Comparison of ENCODE assay signal across 13 cellular contexts in the genomic region with DNA sequence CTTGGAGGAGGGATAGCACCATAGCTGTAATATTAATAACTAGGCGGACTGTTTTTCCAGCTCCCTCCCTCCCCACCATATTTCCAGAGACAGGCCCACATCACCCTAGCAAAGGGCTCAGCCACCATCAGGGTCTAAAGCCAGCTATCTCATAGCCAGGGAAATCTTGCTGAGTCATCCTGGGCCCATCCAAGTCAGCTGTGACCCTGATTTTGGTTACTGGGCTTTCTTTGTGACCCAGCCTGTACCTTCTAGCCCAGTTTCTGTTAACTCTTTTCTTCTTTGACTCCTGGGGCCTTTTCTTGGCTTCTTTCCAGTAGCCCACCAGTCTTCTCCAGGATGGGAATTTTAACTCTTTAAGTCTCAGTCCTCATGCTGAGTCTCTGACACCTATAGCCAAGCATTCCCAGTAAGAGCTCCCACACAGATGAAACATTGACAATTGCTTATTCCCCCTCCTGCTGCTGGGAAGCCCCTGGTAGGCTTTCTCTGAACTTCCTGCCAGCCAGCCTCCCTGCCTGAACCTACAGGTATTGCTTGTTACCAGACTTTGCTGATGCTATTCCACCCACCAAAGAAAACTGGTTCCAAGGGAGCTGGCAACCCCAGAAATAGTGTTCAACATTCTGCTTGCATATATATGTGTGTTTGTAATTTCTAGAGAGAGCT. TPM values are rescaled to one million over a fixed set of nuclear protein-coding genes. Genes with fewer than 3 reads are reported as not detected.
DNase-seq lines count a peak whose midpoint lies in the region; ATAC-seq, FAIRE-seq and TF ChIP-seq lines count a peak whose summit lies in the region.
"Had no signal": no experiment of that assay in that cellular context is flagged by ENCODE, and none has a peak within 500 bp of the region (broad histone marks: within the 10 kb centered on the region; RNA-seq: fewer than 3 reads in every experiment).

No MANE protein-coding gene starts in this region.

- POLR2A ChIA-PET in K562 (lab: Yijun Ruan, JAX) = interaction anchor here (0.6 to 2.6 kb wide), 4 partner anchors 9 to 1705 kb away, joined by 3 to 12 read pairs (median 4); no protein-coding TSS in a partner anchor

- H3K27ac Mint-ChIP-seq in activated naive CD8-positive, alpha-beta T cell treated with anti-CD3 and anti-CD28 coated beads, Interleukin-2, amount 50 U/mL, for 24 hours = peak overlapping the region; percentile 23
- no peak overlapping the region for H3K27ac Mint-ChIP-seq in activated naive CD8-positive, alpha-beta T cell treated with anti-CD3 and anti-CD28 coated beads for 36 hours
- H3K27ac Mint-ChIP-seq in stimulated activated memory B cell treated with anti-CD40 and anti-IgM and Interleukin-4, amounts not matched to agents 10 μg/mL and 1 μg/mL and 100 μg/mL, for 72 hours = peak overlapping the region; percentile 58
- H3K27ac Mint-ChIP-seq: activated naive CD4-positive, alpha-beta T cell treated with anti-CD3 and anti-CD28 coated beads, Interleukin-2, amount 50 U/mL, for 24 hours had no signal

- H3K27me3 ChIP-seq in K562 (ENCODE audit: control insufficient read depth in 2 of 2, insufficient read depth in 2 of 2, low read length in 2 of 2) = peaks cover 0 to 6% of the 10 kb centered on the region in 2 experiments; a peak in 2 of 5 replicates

- H3K4me1 Mint-ChIP-seq in activated naive CD8-positive, alpha-beta T cell treated with anti-CD3 and anti-CD28 coated beads, Interleukin-2, amount 50 U/mL, for 24 hours = peaks cover 32% of the 10 kb centered on the region
- peaks cover 35% of the 10 kb centered on the region for H3K4me1 Mint-ChIP-seq in activated naive CD8-positive, alpha-beta T cell treated with anti-CD3 and anti-CD28 coated beads for 36 hours
- peaks cover 32% of the 10 kb centered on the region for H3K4me1 Mint-ChIP-seq in stimulated activated memory B cell treated with anti-CD40 and anti-IgM and Interleukin-4, amounts not matched to agents 10 μg/mL and 1 μg/mL and 100 μg/mL, for 72 hours

- no TSS peak for BruUV-seq in K562 (replicated peaks; lab: Mats Ljungman, UMichigan)

- DNase-seq in activated naive CD8-positive, alpha-beta T cell treated with anti-CD3 and anti-CD28 coated beads, Interleukin-2, amount 50 U/mL, for 24 hours = no peak
- no peak for DNase-seq in activated naive CD8-positive, alpha-beta T cell treated with anti-CD3 and anti-CD28 coated beads for 36 hours
- DNase-seq in K562 (ENCODE audit: extremely low read depth in 1 of 4, low spot score in 3 of 4) = peak; percentile 25 to 59 (median 38)
- no peak for DNase-seq in NCI-H774 (lab: John Stamatoyannopoulos, UW)
- DNase-seq in G401 (ENCODE audit: low spot score) = no peak
- DNase-seq: mucosa of descending colon, NCI-H510A treated with DMSO at 0.1 percent for 48 hours, trophoblast cell had no signal

- CTCF ChIA-PET in K562 (lab: Yijun Ruan, JAX; ENCODE audit: low intra/inter-chr PET ratio) = no interaction called here

- TF ChIP-seq CTCF in K562 (IDR thresholded peaks at IDR 0.05 in 2 of 3, conservative IDR thresholded peaks at IDR 0.05 in 1 of 3; ENCODE audit: insufficient read depth in 2 of 3, low read depth in 1 of 3, low read length in 3 of 3) = no peak

- no peaks in the 10 kb centered on the region for H3K9me3 Mint-ChIP-seq in activated naive CD8-positive, alpha-beta T cell treated with anti-CD3 and anti-CD28 coated beads, Interleukin-2, amount 50 U/mL, for 24 hours
- no peaks in the 10 kb centered on the region for H3K9me3 Mint-ChIP-seq in activated naive CD8-positive, alpha-beta T cell treated with anti-CD3 and anti-CD28 coated beads for 36 hours
- no peaks in the 10 kb centered on the region for H3K9me3 Mint-ChIP-seq in stimulated activated memory B cell treated with anti-CD40 and anti-IgM and Interleukin-4, amounts not matched to agents 10 μg/mL and 1 μg/mL and 100 μg/mL, for 72 hours
- H3K9me3 Mint-ChIP-seq: activated naive CD4-positive, alpha-beta T cell treated with anti-CD3 and anti-CD28 coated beads, Interleukin-2, amount 50 U/mL, for 24 hours had no signal

- H2AFZ ChIP-seq in K562 (ENCODE audit: low read depth, low read length) = no peak overlapping the region

- no peaks in the 10 kb centered on the region for H3K36me3 Mint-ChIP-seq in activated naive CD8-positive, alpha-beta T cell treated with anti-CD3 and anti-CD28 coated beads, Interleukin-2, amount 50 U/mL, for 24 hours (ENCODE audit: low read depth)
- no peaks in the 10 kb centered on the region for H3K36me3 Mint-ChIP-seq in activated naive CD8-positive, alpha-beta T cell treated with anti-CD3 and anti-CD28 coated beads for 36 hours
- H3K36me3 Mint-ChIP-seq in stimulated activated memory B cell treated with anti-CD40 and anti-IgM and Interleukin-4, amounts not matched to agents 10 μg/mL and 1 μg/mL and 100 μg/mL, for 72 hours = no peaks in the 10 kb centered on the region
- H3K36me3 Mint-ChIP-seq: activated naive CD4-positive, alpha-beta T cell treated with anti-CD3 and anti-CD28 coated beads, Interleukin-2, amount 50 U/mL, for 24 hours had no signal

- H3K9me1 ChIP-seq in K562 (ENCODE audit: control insufficient read depth, insufficient read depth, low read length) = no peaks in the 10 kb centered on the region

- no peak overlapping the region for H3K4me3 ChIP-seq in K562
- H3K4me3 ChIP-seq: mucosa of descending colon had no signal

- ATAC-seq in activated naive CD8-positive, alpha-beta T cell treated with anti-CD3 and anti-CD28 coated beads, Interleukin-2, amount 50 U/mL, for 24 hours = no peak
- peak; percentile 83 for ATAC-seq in HG02852 (IDR thresholded peaks at IDR 0.05; ENCODE audit: unreplicated experiment)
- peak; percentile 82 for ATAC-seq in K562
- ATAC-seq in stimulated activated memory B cell treated with anti-CD40 and anti-IgM and Interleukin-4, amounts not matched to agents 10 μg/mL and 1 μg/mL and 100 μg/mL, for 72 hours = no peak
- no peak for ATAC-seq in HG03196 (IDR thresholded peaks at IDR 0.05; ENCODE audit: unreplicated experiment)
- ATAC-seq: mucosa of descending colon had no signal

- H3K4me3 Mint-ChIP-seq in activated naive CD8-positive, alpha-beta T cell treated with anti-CD3 and anti-CD28 coated beads, Interleukin-2, amount 50 U/mL, for 24 hours = no peak overlapping the region
- H3K4me3 Mint-ChIP-seq in activated naive CD8-positive, alpha-beta T cell treated with anti-CD3 and anti-CD28 coated beads for 36 hours = no peak overlapping the region
- no peak overlapping the region for H3K4me3 Mint-ChIP-seq in stimulated activated memory B cell treated with anti-CD40 and anti-IgM and Interleukin-4, amounts not matched to agents 10 μg/mL and 1 μg/mL and 100 μg/mL, for 72 hours
- H3K4me3 Mint-ChIP-seq: activated naive CD4-positive, alpha-beta T cell treated with anti-CD3 and anti-CD28 coated beads, Interleukin-2, amount 50 U/mL, for 24 hours had no signal

- no peaks in the 10 kb centered on the region for H3K79me2 ChIP-seq in K562 (ENCODE audit: control insufficient read depth, insufficient read depth, low read length)

- in situ Hi-C loops in K562 (cut with MboI) = no loop called here
- in situ Hi-C loops in G401 (cut with HindIII; ENCODE audit: low sequenced_read_pairs) = no loop called here

- H3K36me3 ChIP-seq in K562 (ENCODE audit: control insufficient read depth, insufficient read depth, low read length) = no peaks in the 10 kb centered on the region

- no peaks in the 10 kb centered on the region for H3K9me3 ChIP-seq in K562 (replicated peaks; ENCODE audit: control insufficient read depth, insufficient read depth, low read depth, low read length)
- H3K9me3 ChIP-seq: mucosa of descending colon had no signal

- no peak overlapping the region for H3K4me2 ChIP-seq in K562 (ENCODE audit: insufficient read depth, low read length)

- 31% methylated on average over 1 of the region's 1 CpG for WGBS in K562 (ENCODE audit: insufficient coverage, low coverage, missing lambda C conversion rate)

- 0 out of 2 replicates have a peak, but pooled peaks have one; percentile 15 for TF ChIP-seq EP300 in K562 (IDR thresholded peaks at IDR 0.05; ENCODE audit: low read length)

- peak; percentile 83 for FAIRE-seq in K562 (lab: Jason Lieb, UNC)

- H4K20me1 ChIP-seq in K562 (replicated peaks; ENCODE audit: control insufficient read depth, insufficient read depth, low read length) = no peaks in the 10 kb centered on the region

- H3K27me3 Mint-ChIP-seq in activated naive CD8-positive, alpha-beta T cell treated with anti-CD3 and anti-CD28 coated beads, Interleukin-2, amount 50 U/mL, for 24 hours = peaks cover 5% of the 10 kb centered on the region
- H3K27me3 Mint-ChIP-seq in activated naive CD8-positive, alpha-beta T cell treated with anti-CD3 and anti-CD28 coated beads for 36 hours = no peaks in the 10 kb centered on the region
- no peaks in the 10 kb centered on the region for H3K27me3 Mint-ChIP-seq in stimulated activated memory B cell treated with anti-CD40 and anti-IgM and Interleukin-4, amounts not matched to agents 10 μg/mL and 1 μg/mL and 100 μg/mL, for 72 hours
- H3K27me3 Mint-ChIP-seq: activated naive CD4-positive, alpha-beta T cell treated with anti-CD3 and anti-CD28 coated beads, Interleukin-2, amount 50 U/mL, for 24 hours had no signal

- intact Hi-C loops in K562 (cut with micrococcal nuclease) = no loop called here

- no peaks in the 10 kb centered on the region; a peak in 1 of 5 replicates for H3K4me1 ChIP-seq in K562 (replicated peaks in 1 of 2; ENCODE audit: control insufficient read depth in 2 of 2, insufficient read depth in 2 of 2, low read length in 2 of 2)

- H3K27ac ChIP-seq in K562 (ENCODE audit: extremely low read depth, low read depth, low read length) = no peak overlapping the region
- H3K27ac ChIP-seq: epithelial cell of prostate had no signal

- no peak for TF ChIP-seq POLR2A in K562 (conservative IDR thresholded peaks at IDR 0.05)

- TF ChIP-seq RAD21 in K562 (CRISPR knock-in tag; conservative IDR thresholded peaks at IDR 0.05 in 1 of 2, IDR thresholded peaks at IDR 0.05 in 1 of 2) = no peak

- H3K9ac ChIP-seq in K562 (ENCODE audit: insufficient read depth in 1 of 2, low read depth in 2 of 2, low read length in 2 of 2) = no peak overlapping the region

RNA-seq across cellular contexts. Expression of a gene that starts 34.8 kb away (rescaled TPM):
- 10 to 100 TPM; 22.5 to 23.3 TPM for total RNA-seq in activated naive CD8-positive, alpha-beta T cell treated with anti-CD3 and anti-CD28 coated beads for 36 hours
- total RNA-seq in K562 (2011; cell fraction: chromatin; rRNA removed; ENCODE audit: low replicate concordance) = 7.7 and 9.9 TPM in 2 replicates
- total RNA-seq in K562 (2011; cell fraction: nucleolus; rRNA removed) = 12.4 and 12.8 TPM in 2 replicates
- 13.9 and 17.6 TPM in 2 replicates for total RNA-seq in K562 (2011; cell fraction: nucleoplasm; rRNA removed)
- total RNA-seq in K562 (2014; rRNA removed) = 19.5 and 23.8 TPM in 2 replicates
- total RNA-seq in K562 (2014; rRNA removed; fragmentation: Illumina TruSeq; extraction: Trizol) = 13.1 and 14.7 TPM in 2 replicates
- total RNA-seq in K562 (2015; rRNA removed; fragmentation: Illumina TruSeq; extraction: Trizol) = 18.1 and 19.5 TPM in 2 replicates
- 20.0 and 20.6 TPM in 2 replicates for total RNA-seq in K562 (2021)
- 14.4 and 16.8 TPM in 2 replicates for polyA plus RNA-seq in K562 (2011; rRNA removed)
- polyA plus RNA-seq in K562 (2011; cell fraction: cytosol; rRNA removed) = 9.7 and 16.6 TPM in 2 replicates
- polyA plus RNA-seq in K562 (2011; cell fraction: nucleus; rRNA removed) = 7.9 and 8.7 TPM in 2 replicates
- 12.4 and 15.8 TPM in 2 replicates for polyA plus RNA-seq in K562 (2012)
- polyA plus RNA-seq in K562 (2014; fragmentation: Illumina TruSeq; extraction: Trizol) = 14.1 and 16.1 TPM in 2 replicates
- polyA plus RNA-seq in K562 (2014; fragmentation: Nextera tagmentation; extraction: Ambion mirVana) = 1 to 10 TPM; 3.0 to 3.8 TPM
- polyA plus RNA-seq in K562 (2014; rRNA removed) = 15.3 and 15.6 TPM in 2 replicates
- polyA minus RNA-seq in K562 (2011; rRNA and poly(A)+ RNA removed) = 18.8 and 20.3 TPM in 2 replicates
- polyA minus RNA-seq in K562 (2011; cell fraction: cytosol; rRNA and poly(A)+ RNA removed) = 13.3 and 13.8 TPM in 2 replicates
- polyA minus RNA-seq in K562 (2011; cell fraction: nucleus; rRNA and poly(A)+ RNA removed) = 12.3 and 17.2 TPM in 2 replicates
- 33.9 and 42.1 TPM in 2 replicates for total RNA-seq in G401 (2014; rRNA removed; shearing (Covaris generic))

RNA-seq across cellular contexts. Expression of a gene that starts 46.5 kb away (rescaled TPM):
- 10 to 100 TPM; 52.1 to 53.2 TPM for total RNA-seq in activated naive CD8-positive, alpha-beta T cell treated with anti-CD3 and anti-CD28 coated beads for 36 hours
- total RNA-seq in K562 (2011; cell fraction: chromatin; rRNA removed; ENCODE audit: low replicate concordance) = 0.30 and 0.81 TPM in 2 replicates
- 0.79 and 0.83 TPM in 2 replicates for total RNA-seq in K562 (2011; cell fraction: nucleolus; rRNA removed)
- total RNA-seq in K562 (2011; cell fraction: nucleoplasm; rRNA removed) = 0.51 and 0.69 TPM in 2 replicates
- total RNA-seq in K562 (2014; rRNA removed) (0.24 TPM in 1 of 2 replicates, not detected in the other), K562 (2014; rRNA removed; fragmentation: Illumina TruSeq; extraction: Trizol) (0.11 and 0.19 TPM in 2 replicates), K562 (2015; rRNA removed; fragmentation: Illumina TruSeq; extraction: Trizol) (not detected in 2 replicates), K562 (2021) (0.18 and 0.83 TPM in 2 replicates)
- polyA plus RNA-seq in K562 (2011; rRNA removed) (0.08 and 0.09 TPM in 2 replicates), K562 (2014; fragmentation: Illumina TruSeq; extraction: Trizol) (0.11 and 0.12 TPM in 2 replicates), K562 (2014; fragmentation: Nextera tagmentation; extraction: Ambion mirVana) (not detected), K562 (2014; rRNA removed) (0.03 and 0.15 TPM in 2 replicates)
- 0.06 and 0.31 TPM in 2 replicates for polyA plus RNA-seq in K562 (2011; cell fraction: cytosol; rRNA removed)
- 0.37 and 1.4 TPM in 2 replicates for polyA plus RNA-seq in K562 (2011; cell fraction: nucleus; rRNA removed)
- 0.25 and 0.47 TPM in 2 replicates for polyA plus RNA-seq in K562 (2012)
- 0.09 and 0.70 TPM in 2 replicates for polyA minus RNA-seq in K562 (2011; rRNA and poly(A)+ RNA removed)
- polyA minus RNA-seq in K562 (2011; cell fraction: cytosol; rRNA and poly(A)+ RNA removed) = not detected in 2 replicates
- polyA minus RNA-seq in K562 (2011; cell fraction: nucleus; rRNA and poly(A)+ RNA removed) = 0.33 and 0.81 TPM in 2 replicates
- not detected in 2 replicates for total RNA-seq in G401 (2014; rRNA removed; shearing (Covaris generic))

Comparison
In these comparisons a context has a peak if more than half of its experiments do, and no peak if none do; other contexts are left out.
1. ATAC-seq: peak in HG02852 (single experiment) and K562 (single experiment); none in activated naive CD8-positive, alpha-beta T cell treated with anti-CD3 and anti-CD28 coated beads, Interleukin-2, amount 50 U/mL, for 24 hours (single experiment), stimulated activated memory B cell treated with anti-CD40 and anti-IgM and Interleukin-4, amounts not matched to agents 10 μg/mL and 1 μg/mL and 100 μg/mL, for 72 hours (single experiment) and HG03196 (single experiment).
2. DNase-seq: peak in K562 (4 of 4); none in activated naive CD8-positive, alpha-beta T cell treated with anti-CD3 and anti-CD28 coated beads, Interleukin-2, amount 50 U/mL, for 24 hours (single experiment), activated naive CD8-positive, alpha-beta T cell treated with anti-CD3 and anti-CD28 coated beads for 36 hours (single experiment), NCI-H774 (single experiment) and G401 (single experiment).
3. RNA of a gene that starts 46.5 kb away (total RNA-seq): 52.1 to 53.2 TPM in activated naive CD8-positive, alpha-beta T cell treated with anti-CD3 and anti-CD28 coated beads for 36 hours; 0.11 to 0.83 TPM in K562 and not detected in G401; every median in the first group is over 10 times any median in the second.